1 cellular context compared by ENCODE assay signal in the genomic region with DNA sequence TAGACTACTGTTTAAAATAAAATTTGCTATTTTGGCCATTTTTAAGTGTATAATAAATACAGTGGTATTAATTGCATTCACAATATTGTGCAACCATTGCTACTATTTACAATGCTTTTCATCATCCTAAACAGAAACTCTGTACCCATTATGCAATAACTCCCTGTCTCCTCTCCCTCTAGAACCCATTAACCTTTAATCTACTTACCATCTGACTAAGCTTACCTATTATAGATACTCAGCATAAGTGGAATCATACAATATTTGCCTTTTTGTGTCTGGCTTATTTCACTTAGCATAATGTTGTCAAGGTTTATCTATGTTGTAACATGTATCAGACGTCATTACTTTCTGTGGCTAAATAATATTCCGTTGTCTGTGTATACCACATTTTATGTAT.
TF ChIP-seq lines count a peak whose summit lies in the region.

No MANE protein-coding gene starts in this region.

TF ChIP-seq in HCT116, 20 proteins besides CTCF, POLR2A, EP300 and RAD21:
- TF ChIP-seq CEBPB (IDR thresholded peaks at IDR 0.05; ENCODE audit: low read depth): peak; percentile 41; the same call in 1 of the 2 replicates
- no peak for TF ChIP-seq CBX3 (IDR thresholded peaks at IDR 0.05; ENCODE audit: low read depth)
